1 cellular context compared by ENCODE assay signal in genomic region chr16:78984887-78985464, GRCh38.
A peak's percentile ranks its signal among the peaks of the same experiment; 100 is the strongest.
TF ChIP-seq lines count a peak whose summit lies in the region.

No MANE protein-coding gene starts in this region.

TF ChIP-seq in HepG2, 621 proteins besides CTCF, POLR2A, EP300 and RAD21 (continued from another document and continues in another):
- TF ChIP-seq GMEB1 (CRISPR knock-in tag; IDR thresholded peaks at IDR 0.05; ENCODE audit: borderline replicate concordance) (0 out of 2 replicates have a peak, but pooled peaks have one; percentile 22), GATAD2A (CRISPR knock-in tag; IDR thresholded peaks at IDR 0.05) (0 out of 2 replicates have a peak, but pooled peaks have one; percentile 18), ISL2 (CRISPR knock-in tag; IDR thresholded peaks at IDR 0.05) (no peak), ZMYM3 (CRISPR knock-in tag; IDR thresholded peaks at IDR 0.05) (peak; percentile 59), ZNF264 (CRISPR knock-in tag; IDR thresholded peaks at IDR 0.05) (no peak), SIX1 (CRISPR knock-in tag; IDR thresholded peaks at IDR 0.05; ENCODE audit: borderline replicate concordance) (peak; percentile 93), MAZ (IDR thresholded peaks at IDR 0.05; ENCODE audit: borderline replicate concordance, low read depth, low read length) (peak; percentile 64; the same call in 1 of the 2 replicates), MAZ (CRISPR knock-in tag; IDR thresholded peaks at IDR 0.05; ENCODE audit: low read depth) (no peak), ZNF362 (CRISPR knock-in tag; IDR thresholded peaks at IDR 0.05; ENCODE audit: borderline replicate concordance) (peak; percentile 93), WIZ (CRISPR knock-in tag; IDR thresholded peaks at IDR 0.05) (peak; percentile 86; the same call in 1 of the 2 replicates), DDIT3 (CRISPR knock-in tag; IDR thresholded peaks at IDR 0.05) (no peak), NCOR1 (IDR thresholded peaks at IDR 0.05; ENCODE audit: borderline replicate concordance, low read length) (peak; percentile 27; the same call in 1 of the 2 replicates), MEIS2 (CRISPR knock-in tag; IDR thresholded peaks at IDR 0.05) (peak; percentile 75; the same call in 1 of the 2 replicates), ZNF644 (CRISPR knock-in tag; IDR thresholded peaks at IDR 0.05; ENCODE audit: low read depth) (peak; percentile 98), POGZ (CRISPR knock-in tag; IDR thresholded peaks at IDR 0.05) (peak; percentile 93), ELF3 (CRISPR knock-in tag; IDR thresholded peaks at IDR 0.05) (peak; percentile 45; the same call in 1 of the 2 replicates), ZNF331 (CRISPR knock-in tag; IDR thresholded peaks at IDR 0.05) (peak; percentile 48; the same call in 1 of the 2 replicates), RARA (CRISPR knock-in tag; IDR thresholded peaks at IDR 0.05) (peak; percentile 53), NAIF1 (CRISPR knock-in tag; IDR thresholded peaks at IDR 0.05; ENCODE audit: borderline replicate concordance) (no peak), ZNF280D (CRISPR knock-in tag; IDR thresholded peaks at IDR 0.05) (0 out of 2 replicates have a peak, but pooled peaks have one; percentile 65), ZBTB46 (CRISPR knock-in tag; IDR thresholded peaks at IDR 0.05; ENCODE audit: borderline replicate concordance) (no peak), ZMAT5 (CRISPR knock-in tag; IDR thresholded peaks at IDR 0.05; ENCODE audit: borderline replicate concordance, low read depth) (no peak), ARID3A (IDR thresholded peaks at IDR 0.05; ENCODE audit: low read depth, low read length) (peak; percentile 25; the same call in 1 of the 2 replicates), SOX13 (IDR thresholded peaks at IDR 0.05) (no peak), SOX13 (CRISPR knock-in tag; conservative IDR thresholded peaks at IDR 0.05 in 1 of 2, IDR thresholded peaks at IDR 0.05 in 1 of 2) (0 out of 4 replicates have a peak, but pooled peaks of 1 of the 2 experiments have one; percentile 18), ZBTB39 (CRISPR knock-in tag; IDR thresholded peaks at IDR 0.05) (no peak), BORCS8-MEF2B (CRISPR knock-in tag; IDR thresholded peaks at IDR 0.05) (no peak), ZNF709 (CRISPR knock-in tag; IDR thresholded peaks at IDR 0.05) (0 out of 2 replicates have a peak, but pooled peaks have one; percentile 61), ZNF292 (CRISPR knock-in tag; IDR thresholded peaks at IDR 0.05; ENCODE audit: borderline replicate concordance, low read depth) (peak; percentile 91; the same call in 1 of the 2 replicates), TFDP1 (CRISPR knock-in tag; IDR thresholded peaks at IDR 0.05; ENCODE audit: borderline replicate concordance) (0 out of 2 replicates have a peak, but pooled peaks have one; percentile 22), YEATS4 (CRISPR knock-in tag; IDR thresholded peaks at IDR 0.05; ENCODE audit: borderline replicate concordance) (0 out of 2 replicates have a peak, but pooled peaks have one; percentile 35), ZNF598 (CRISPR knock-in tag; IDR thresholded peaks at IDR 0.05; ENCODE audit: borderline replicate concordance) (0 out of 2 replicates have a peak, but pooled peaks have one; percentile 50), PITX1 (CRISPR knock-in tag; IDR thresholded peaks at IDR 0.05) (peak; percentile 72; the same call in 1 of the 2 replicates), ZNF670 (CRISPR knock-in tag; IDR thresholded peaks at IDR 0.05; ENCODE audit: borderline replicate concordance) (no peak), CC2D1A (CRISPR knock-in tag; IDR thresholded peaks at IDR 0.05) (0 out of 2 replicates have a peak, but pooled peaks have one; percentile 23), ZNF784 (CRISPR knock-in tag; IDR thresholded peaks at IDR 0.05; ENCODE audit: borderline replicate concordance) (peak; percentile 25; the same call in 1 of the 2 replicates), HOXA3 (CRISPR knock-in tag; IDR thresholded peaks at IDR 0.05) (peak; percentile 42; the same call in 1 of the 2 replicates), NFIC (IDR thresholded peaks at IDR 0.05; ENCODE audit: low read length) (no peak), SALL1 (CRISPR knock-in tag; IDR thresholded peaks at IDR 0.05) (peak; percentile 84), FIP1L1 (IDR thresholded peaks at IDR 0.05; ENCODE audit: borderline replicate concordance, insufficient read depth, low read depth, low read length) (no peak), SOX6 (IDR thresholded peaks at IDR 0.05) (no peak), SOX6 (CRISPR knock-in tag; IDR thresholded peaks at IDR 0.05) (peak; percentile 35; the same call in 1 of the 2 replicates), EHMT2 (IDR thresholded peaks at IDR 0.05; ENCODE audit: borderline replicate concordance, low read depth, low read length) (peak; percentile 41; the same call in 1 of the 2 replicates), GABPA (IDR thresholded peaks at IDR 0.05; ENCODE audit: low read depth, low read length) (no peak), GABPA (CRISPR knock-in tag; IDR thresholded peaks at IDR 0.05; ENCODE audit: low read depth) (peak; percentile 50; the same call in 1 of the 2 replicates), TBX2 (CRISPR knock-in tag; IDR thresholded peaks at IDR 0.05; ENCODE audit: borderline replicate concordance) (peak; percentile 51; the same call in 1 of the 2 replicates), ZNF614 (CRISPR knock-in tag; IDR thresholded peaks at IDR 0.05; ENCODE audit: borderline replicate concordance) (peak; percentile 57; the same call in 1 of the 2 replicates), ZNF350 (CRISPR knock-in tag; IDR thresholded peaks at IDR 0.05; ENCODE audit: borderline replicate concordance, low read depth) (0 out of 2 replicates have a peak, but pooled peaks have one; percentile 7), HOMEZ (CRISPR knock-in tag; IDR thresholded peaks at IDR 0.05; ENCODE audit: low read depth) (peak; percentile 92)
